14 cellular contexts compared by ENCODE assay signal in genomic region chr4:8383016-8383415, GRCh38.
"Had no signal": no experiment of that assay in that cellular context is flagged by ENCODE, and none has a peak within 500 bp of the region (broad histone marks: within the 10 kb centered on the region; RNA-seq: fewer than 3 reads in every experiment).

No MANE protein-coding gene starts in this region.

- H3K36me3 ChIP-seq: neural progenitor cell, ovary had no signal

- H3K4me2 ChIP-seq: hepatocyte, neural progenitor cell had no signal

- H3K9me3 ChIP-seq: ovary, tibial nerve, vagina had no signal

- H3K9ac ChIP-seq: neural progenitor cell had no signal

- H3K27me3 ChIP-seq: hepatocyte, neural progenitor cell, ovary, tibial nerve, vagina had no signal

- ATAC-seq: activated CD4-positive, alpha-beta T cell treated with anti-CD3 and anti-CD28 coated beads for 36 hours had no signal

- H3K79me2 ChIP-seq: hepatocyte had no signal

- DNase-seq: activated CD4-positive, alpha-beta memory T cell treated with anti-CD3 and anti-CD28 coated beads, Interleukin-2, amount 10 ng/mL, durations not matched to agents 7 days and 5 days; activated CD4-positive, alpha-beta T cell treated with anti-CD3 and anti-CD28 coated beads for 36 hours; activated naive CD4-positive, alpha-beta T cell treated with anti-CD3 and anti-CD28 coated beads, Interleukin-2, amount 10 ng/mL, durations not matched to agents 7 days and 5 days; activated T-cell treated with anti-CD3 and anti-CD28 coated beads, Interleukin-2, amount 50 U/mL, for 24 hours; erythroblast; midbrain; stimulated activated CD4-positive, alpha-beta T cell treated with anti-CD3 and anti-CD28 coated beads, Interleukin-4, amount 100 ng/mL, for 24 hours; stimulated activated naive CD4-positive, alpha-beta T cell had no signal

- H3K4me3 ChIP-seq: hepatocyte, lung, neural progenitor cell, ovary, tibial nerve, vagina had no signal

- H2AFZ ChIP-seq: hepatocyte, neural progenitor cell had no signal

- H3K27ac ChIP-seq: hepatocyte, neural progenitor cell, ovary, tibial nerve, vagina had no signal

- H3K4me1 ChIP-seq: neural progenitor cell, vagina had no signal
